Comparison of ENCODE assay signal across 24 cellular contexts in the genomic region with DNA sequence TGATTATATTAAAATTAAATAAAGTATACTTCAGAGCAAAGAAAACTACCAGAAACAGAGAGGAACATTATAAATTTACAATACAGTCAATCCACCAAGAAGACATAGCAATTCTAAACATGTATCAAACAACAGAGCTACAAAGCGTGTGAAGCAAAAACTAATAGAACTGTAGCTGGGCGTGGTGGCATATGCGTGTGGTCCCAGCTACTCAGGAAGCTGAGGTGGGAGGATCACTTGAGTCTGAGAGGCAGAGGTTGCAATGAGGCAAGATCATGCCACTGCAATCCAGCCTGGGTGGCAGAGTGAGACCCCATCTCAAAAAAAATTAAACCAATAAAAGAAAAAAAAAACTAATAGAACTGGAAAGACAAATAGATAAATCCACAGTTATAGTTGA. TPM values are rescaled to one million over a fixed set of nuclear protein-coding genes. Genes with fewer than 3 reads are reported as not detected.
"Had no signal": no experiment of that assay in that cellular context is flagged by ENCODE, and none has a peak within 500 bp of the region (broad histone marks: within the 10 kb centered on the region; RNA-seq: fewer than 3 reads in every experiment).

No MANE protein-coding gene starts in this region.

- H3K27me3 ChIP-seq: SJSA1 had no signal

- H3K27ac Mint-ChIP-seq: IgD-negative memory B cell had no signal

- H3K4me3 Mint-ChIP-seq: IgD-negative memory B cell had no signal

- H3K4me1 Mint-ChIP-seq: IgD-negative memory B cell had no signal

- H3K27ac ChIP-seq: HL-60, KMS-11, SJSA1, SK-N-MC had no signal

- H3K4me3 ChIP-seq: K562, SJSA1, SK-N-MC had no signal

- H3K9me3 ChIP-seq: SJSA1 had no signal

- H3K36me3 ChIP-seq: SJSA1 had no signal

- ATAC-seq: K562 had no signal

- DNase-seq: Kasumi-1, MM.1S, NCI-H1092 treated with DMSO at 0.1 percent for 48 hours, NCI-H1436, NCI-H187, NCI-H2029, NCI-H2081 treated with DMSO at 0.1 percent for 48 hours, NCI-H2171, NCI-H226, NCI-H446, NCI-H510A, NCI-H524 treated with DMSO at 0.1 percent for 48 hours, NCI-H69, NCI-H774, Right ventricle myocardium superior, RPMI8226, SIG-M5 had no signal

RNA-seq across cellular contexts. Expression of a gene that starts 12.3 kb away (rescaled TPM):
- total RNA-seq: K562, M059J, Right ventricle myocardium superior, SJSA1 had no signal
- polyA plus RNA-seq: IgD-negative memory B cell, K562 had no signal
